ENCODE assay signal across 8 cellular contexts in the genomic region with DNA sequence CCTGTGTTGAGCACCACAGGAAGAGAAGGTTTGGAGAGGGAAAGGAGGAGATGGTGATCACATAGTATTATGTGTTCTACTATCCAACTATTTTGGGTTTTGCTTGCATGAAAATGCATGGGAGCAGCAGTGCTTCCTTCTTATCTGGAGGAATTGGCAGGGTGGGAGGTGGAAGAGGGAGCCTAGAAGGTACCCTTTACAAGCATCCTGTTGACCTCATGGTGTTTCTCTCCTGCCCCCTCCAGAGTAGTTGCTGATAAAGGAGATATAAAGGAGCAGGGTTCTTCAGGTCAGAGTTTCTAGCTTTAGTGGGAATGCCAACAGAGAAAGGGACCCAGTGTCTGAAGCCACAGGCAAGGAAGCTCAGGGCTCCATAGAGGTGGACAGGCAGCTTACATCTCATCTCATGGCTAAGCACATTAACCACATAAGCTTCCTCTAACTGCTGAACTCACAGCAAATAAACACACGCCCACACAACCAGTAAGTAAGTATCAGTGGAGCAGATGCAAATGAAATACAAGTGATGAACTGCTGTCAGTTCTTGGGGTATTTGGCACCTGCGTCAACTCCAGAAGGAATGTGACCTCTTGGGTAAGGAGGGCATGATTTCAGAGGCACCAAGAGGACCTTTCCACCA.
DNase-seq lines count a peak whose midpoint lies in the region; ATAC-seq, FAIRE-seq and TF ChIP-seq lines count a peak whose summit lies in the region.

No MANE protein-coding gene starts in this region.

- no peak for TF ChIP-seq CTCF in kidney (IDR thresholded peaks at IDR 0.05; ENCODE audit: borderline replicate concordance, extremely low read depth, insufficient read depth)

- no peak overlapping the region for H3K9ac ChIP-seq in kidney (ENCODE audit: low read length in 2 of 2)

- peak; percentile 92 for ATAC-seq in GM18520 (IDR thresholded peaks at IDR 0.05; ENCODE audit: unreplicated experiment)
- ATAC-seq in HG02610 (IDR thresholded peaks at IDR 0.05; ENCODE audit: unreplicated experiment): peak; percentile 93

- H3K27ac ChIP-seq in kidney (ENCODE audit: low read depth in 2 of 2, low read length in 2 of 2): no peak overlapping the region

- H3K9me3 ChIP-seq in kidney (ENCODE audit: control insufficient read depth in 1 of 2, low read length in 2 of 2): no peaks in the 10 kb centered on the region

- no peak overlapping the region for H3K4me3 ChIP-seq in kidney (ENCODE audit: low read length in 2 of 2)

- intact Hi-C loops in kidney (cut with DNase I): no loop called here

- no peaks in the 10 kb centered on the region for H3K4me1 ChIP-seq in kidney (ENCODE audit: control insufficient read depth in 1 of 2, insufficient read depth in 1 of 2, low read depth in 1 of 2, low read length in 2 of 2)

- no peaks in the 10 kb centered on the region for H3K36me3 ChIP-seq in kidney (ENCODE audit: control insufficient read depth in 1 of 2, insufficient read depth in 2 of 2, low read length in 2 of 2)

- no peak for FAIRE-seq in kidney (lab: Jason Lieb, UNC)

- DNase-seq in OCI-M1 (lab: John Stamatoyannopoulos, UW) (peak; percentile 38), myocyte (ENCODE audit: low read depth) (peak; percentile 46), COLO829 (ENCODE audit: low spot score) (no peak), kidney (no peak), AG08396 (ENCODE audit: low spot score) (no peak)
- DNase-seq in activated CD4-positive, CD25-positive, alpha-beta regulatory T cell (lab: John Stamatoyannopoulos, UW): no peak

Comparison
In these comparisons a context has a peak if more than half of its experiments do, and no peak if none do; other contexts are left out.
1. DNase-seq: peak in OCI-M1 (single experiment) and myocyte (single experiment); none in COLO829 (single experiment), kidney (single experiment), AG08396 (single experiment) and activated CD4-positive, CD25-positive, alpha-beta regulatory T cell (0 of 4).